In genomic region chr16:14669776-14670175, GRCh38 we compare ENCODE assay signal across 16 cellular contexts. TPM values are rescaled to one million over a fixed set of nuclear protein-coding genes. Genes with fewer than 3 reads are reported as not detected.
DNase-seq lines count a peak whose midpoint lies in the region; ATAC-seq and TF ChIP-seq lines count a peak whose summit lies in the region.
"Had no signal": no experiment of that assay in that cellular context is flagged by ENCODE, and none has a peak within 500 bp of the region (broad histone marks: within the 10 kb centered on the region; RNA-seq: fewer than 3 reads in every experiment).

No MANE protein-coding gene starts in this region.

- H3K27me3 ChIP-seq in Peyer's patch = no peaks in the 10 kb centered on the region
- no peaks in the 10 kb centered on the region for H3K27me3 ChIP-seq in upper lobe of left lung

- H3K9me3 ChIP-seq in Peyer's patch (no peaks in the 10 kb centered on the region), upper lobe of left lung (no peaks in the 10 kb centered on the region)

- peaks cover 4% of the 10 kb centered on the region for H3K4me1 Mint-ChIP-seq in activated CD4-positive, alpha-beta memory T cell treated with anti-CD3 and anti-CD28 coated beads for 36 hours (ENCODE audit: low read depth)
- H3K4me1 Mint-ChIP-seq in activated CD4-positive, alpha-beta memory T cell treated with anti-CD3 and anti-CD28 coated beads, Interleukin-2, amount 10 ng/mL, durations not matched to agents 7 days and 5 days = peaks cover 13% of the 10 kb centered on the region

- intact Hi-C loops in activated CD4-positive, alpha-beta memory T cell treated with anti-CD3 and anti-CD28 coated beads for 36 hours (cut with micrococcal nuclease) = no loop called here

- peak; percentile 9 for DNase-seq in activated CD4-positive, alpha-beta memory T cell treated with anti-CD3 and anti-CD28 coated beads for 36 hours
- no peak for DNase-seq in activated CD4-positive, alpha-beta memory T cell treated with anti-CD3 and anti-CD28 coated beads, Interleukin-2, amount 10 ng/mL, durations not matched to agents 7 days and 5 days
- DNase-seq in Peyer's patch = peak in 2 of 3 donors; percentile 84 to 86
- DNase-seq in left lobe of liver (ENCODE audit: low spot score) = peak; percentile 46
- DNase-seq in upper lobe of left lung = peak; percentile 23 to 57
- DNase-seq in GM13976 (ENCODE audit: low spot score) = no peak
- DNase-seq in GM20000 (ENCODE audit: low spot score) = no peak
- DNase-seq: activated naive CD8-positive, alpha-beta T cell treated with anti-CD3 and anti-CD28 coated beads, Interleukin-2, amount 10 ng/mL, durations not matched to agents 7 days and 5 days; NCI-H774 had no signal

- H3K27ac ChIP-seq in Peyer's patch = peak overlapping the region in 3 of 4 donors; percentile 19 to 69 (median 48)
- peak overlapping the region in 2 of 4 donors; percentile 10 to 60 for H3K27ac ChIP-seq in upper lobe of left lung
- H3K27ac ChIP-seq: coronary artery, SK-N-MC had no signal

- in situ Hi-C loops in GM13976 (cut with MboI; ENCODE audit: low sequenced_read_pairs, unreplicated experiment) = no loop called here

- TF ChIP-seq POLR2A in Peyer's patch (IDR thresholded peaks at IDR 0.05) = peak in 1 of 2 donors; percentile 44
- TF ChIP-seq POLR2A in upper lobe of left lung (IDR thresholded peaks at IDR 0.05) = no peak

- H3K27me3 Mint-ChIP-seq in activated CD4-positive, alpha-beta memory T cell treated with anti-CD3 and anti-CD28 coated beads for 36 hours = no peaks in the 10 kb centered on the region
- H3K27me3 Mint-ChIP-seq in activated CD4-positive, alpha-beta memory T cell treated with anti-CD3 and anti-CD28 coated beads, Interleukin-2, amount 10 ng/mL, durations not matched to agents 7 days and 5 days = no peaks in the 10 kb centered on the region
- H3K27me3 Mint-ChIP-seq: activated naive CD8-positive, alpha-beta T cell treated with anti-CD3 and anti-CD28 coated beads, Interleukin-2, amount 10 ng/mL, durations not matched to agents 7 days and 5 days; memory B cell had no signal

- H3K4me3 Mint-ChIP-seq in activated CD4-positive, alpha-beta memory T cell treated with anti-CD3 and anti-CD28 coated beads for 36 hours = no peak overlapping the region
- no peak overlapping the region for H3K4me3 Mint-ChIP-seq in activated CD4-positive, alpha-beta memory T cell treated with anti-CD3 and anti-CD28 coated beads, Interleukin-2, amount 10 ng/mL, durations not matched to agents 7 days and 5 days
- H3K4me3 Mint-ChIP-seq: activated naive CD8-positive, alpha-beta T cell treated with anti-CD3 and anti-CD28 coated beads, Interleukin-2, amount 10 ng/mL, durations not matched to agents 7 days and 5 days; memory B cell had no signal

- no peak overlapping the region for H3K27ac Mint-ChIP-seq in activated CD4-positive, alpha-beta memory T cell treated with anti-CD3 and anti-CD28 coated beads for 36 hours
- H3K27ac Mint-ChIP-seq in activated CD4-positive, alpha-beta memory T cell treated with anti-CD3 and anti-CD28 coated beads, Interleukin-2, amount 10 ng/mL, durations not matched to agents 7 days and 5 days = no peak overlapping the region
- H3K27ac Mint-ChIP-seq: activated naive CD8-positive, alpha-beta T cell treated with anti-CD3 and anti-CD28 coated beads, Interleukin-2, amount 10 ng/mL, durations not matched to agents 7 days and 5 days; memory B cell had no signal

- 83 to 100% methylated on average over 1 to 4 of the region's 4 CpGs for WGBS in upper lobe of left lung, 2 donors

- H3K4me3 ChIP-seq in Peyer's patch = no peak overlapping the region
- H3K4me3 ChIP-seq in upper lobe of left lung = no peak overlapping the region
- H3K4me3 ChIP-seq: coronary artery, GM12878, SK-N-MC had no signal

- H3K9me3 Mint-ChIP-seq in activated CD4-positive, alpha-beta memory T cell treated with anti-CD3 and anti-CD28 coated beads for 36 hours = no peaks in the 10 kb centered on the region
- peaks cover 2% of the 10 kb centered on the region for H3K9me3 Mint-ChIP-seq in activated CD4-positive, alpha-beta memory T cell treated with anti-CD3 and anti-CD28 coated beads, Interleukin-2, amount 10 ng/mL, durations not matched to agents 7 days and 5 days
- H3K9me3 Mint-ChIP-seq: activated naive CD8-positive, alpha-beta T cell treated with anti-CD3 and anti-CD28 coated beads, Interleukin-2, amount 10 ng/mL, durations not matched to agents 7 days and 5 days; memory B cell had no signal

- CTCF ChIA-PET in activated CD4-positive, alpha-beta memory T cell treated with anti-CD3 and anti-CD28 coated beads for 36 hours (lab: Charles Lee) = no interaction called here
- CTCF ChIA-PET in activated CD4-positive, alpha-beta memory T cell treated with anti-CD3 and anti-CD28 coated beads, Interleukin-2, amount 10 ng/mL, durations not matched to agents 7 days and 5 days (lab: Charles Lee) = no interaction called here

- H3K4me1 ChIP-seq in Peyer's patch (peaks cover 0 to 21% (median 1%) of the 10 kb centered on the region in 4 donors), upper lobe of left lung (peaks cover 0 to 13% (median 5%) of the 10 kb centered on the region in 4 donors)

- TF ChIP-seq CTCF in Peyer's patch (IDR thresholded peaks at IDR 0.05) (peak in 3 of 6 experiments; percentile 54 to 66 (median 57)), upper lobe of left lung (IDR thresholded peaks at IDR 0.05) (peak in 1 of 6 experiments; percentile 16), GM13976 (IDR thresholded peaks at IDR 0.05; ENCODE audit: borderline replicate concordance, control extremely low read depth, extremely low read depth, insufficient read depth, missing control alignments) (no peak), GM20000 (IDR thresholded peaks at IDR 0.05; ENCODE audit: extremely low read depth, missing control alignments) (no peak)

- H3K36me3 Mint-ChIP-seq in activated CD4-positive, alpha-beta memory T cell treated with anti-CD3 and anti-CD28 coated beads for 36 hours = peaks cover 34% of the 10 kb centered on the region
- H3K36me3 Mint-ChIP-seq in activated CD4-positive, alpha-beta memory T cell treated with anti-CD3 and anti-CD28 coated beads, Interleukin-2, amount 10 ng/mL, durations not matched to agents 7 days and 5 days (ENCODE audit: low read depth) = peaks cover 49% of the 10 kb centered on the region

- ATAC-seq in left lobe of liver = peak; percentile 30
- ATAC-seq in upper lobe of left lung (ENCODE audit: low FRiP score in 2 of 2) = no peak
- no peak for ATAC-seq in GM19351 (IDR thresholded peaks at IDR 0.05; ENCODE audit: unreplicated experiment)
- ATAC-seq: GM12878 had no signal

- POLR2A ChIA-PET in activated CD4-positive, alpha-beta memory T cell treated with anti-CD3 and anti-CD28 coated beads for 36 hours (lab: Charles Lee) = no interaction called here
- POLR2A ChIA-PET in activated CD4-positive, alpha-beta memory T cell treated with anti-CD3 and anti-CD28 coated beads, Interleukin-2, amount 10 ng/mL, durations not matched to agents 7 days and 5 days (lab: Charles Lee) = no interaction called here

- TF ChIP-seq EP300 in upper lobe of left lung (IDR thresholded peaks at IDR 0.05) = no peak

- H3K36me3 ChIP-seq in Peyer's patch = peaks cover 0 to 39% (median 0%) of the 10 kb centered on the region in 3 donors
- H3K36me3 ChIP-seq in upper lobe of left lung = peaks cover 13 to 49% (median 41%) of the 10 kb centered on the region in 4 donors

RNA-seq across cellular contexts. Expression of gene PLA2G10, which starts 24.3 kb away (rescaled TPM):
- total RNA-seq in activated CD4-positive, alpha-beta memory T cell treated with anti-CD3 and anti-CD28 coated beads for 36 hours = not detected
- not detected for total RNA-seq in activated CD4-positive, alpha-beta memory T cell treated with anti-CD3 and anti-CD28 coated beads, Interleukin-2, amount 10 ng/mL, durations not matched to agents 7 days and 5 days
- 10 to 100 TPM in 2 of 4 donors, 1 to 10 TPM in 2; 5.8 to 15.7 (median 10.7) TPM for total RNA-seq in Peyer's patch
- total RNA-seq in left lobe of liver = not detected
- 10 to 100 TPM in 4 of 6 donors, 1 to 10 TPM in 2; 4.2 to 22.5 (median 10.9) TPM for total RNA-seq in upper lobe of left lung
- total RNA-seq: activated naive CD8-positive, alpha-beta T cell treated with anti-CD3 and anti-CD28 coated beads, Interleukin-2, amount 10 ng/mL, durations not matched to agents 7 days and 5 days; fibroblast of lung; GM12878; osteocyte had no signal

RNA-seq across cellular contexts. Expression of gene NPIPA3, which starts 33.4 kb away (rescaled TPM):
- 1 to 10 TPM; 2.1 to 2.2 TPM for total RNA-seq in activated CD4-positive, alpha-beta memory T cell treated with anti-CD3 and anti-CD28 coated beads for 36 hours
- total RNA-seq in activated CD4-positive, alpha-beta memory T cell treated with anti-CD3 and anti-CD28 coated beads, Interleukin-2, amount 10 ng/mL, durations not matched to agents 7 days and 5 days = 1 to 10 TPM in 1 of 2 experiments, not detected in 1; 7.6 TPM
- total RNA-seq in Peyer's patch (1 to 10 TPM in 1 of 4 donors, not detected in 3; 1.1 TPM), left lobe of liver (0.88 TPM), upper lobe of left lung (1 to 10 TPM in 4 of 6 donors, not detected in 2; 1.1 to 8.4 (median 3.4) TPM)
- total RNA-seq: osteocyte had no signal

RNA-seq across cellular contexts. Expression of gene BFAR, which starts 37.0 kb away (rescaled TPM):
- total RNA-seq in activated CD4-positive, alpha-beta memory T cell treated with anti-CD3 and anti-CD28 coated beads for 36 hours = 10 to 100 TPM; 46.5 to 51.4 TPM
- 10 to 100 TPM; 62.3 to 68.8 TPM for total RNA-seq in activated CD4-positive, alpha-beta memory T cell treated with anti-CD3 and anti-CD28 coated beads, Interleukin-2, amount 10 ng/mL, durations not matched to agents 7 days and 5 days
- total RNA-seq in Peyer's patch (10 to 100 TPM; 58.6 to 77.2 (median 65.6) TPM), left lobe of liver (17.5 TPM), upper lobe of left lung (100 to 1,000 TPM in 3 of 6 donors, 10 to 100 TPM in 3; 66.3 to 157 (median 104) TPM)

RNA-seq across cellular contexts. Expression of gene PARN, which starts 39.7 kb away (rescaled TPM):
- total RNA-seq in activated CD4-positive, alpha-beta memory T cell treated with anti-CD3 and anti-CD28 coated beads for 36 hours = 10 to 100 TPM; 43.4 to 44.2 TPM
- 10 to 100 TPM; 41.4 to 43.0 TPM for total RNA-seq in activated CD4-positive, alpha-beta memory T cell treated with anti-CD3 and anti-CD28 coated beads, Interleukin-2, amount 10 ng/mL, durations not matched to agents 7 days and 5 days
- total RNA-seq in Peyer's patch = 10 to 100 TPM; 36.6 to 66.8 (median 53.5) TPM
- 14.5 TPM for total RNA-seq in left lobe of liver
- 100 to 1,000 TPM in 1 of 6 donors, 10 to 100 TPM in 5; 25.6 to 133 (median 37.3) TPM for total RNA-seq in upper lobe of left lung

Comparison
In these comparisons a context has a peak if more than half of its experiments do, and no peak if none do; other contexts are left out.
1. DNase-seq: peak in activated CD4-positive, alpha-beta memory T cell treated with anti-CD3 and anti-CD28 coated beads for 36 hours (single experiment), Peyer's patch (2 of 3), left lobe of liver (single experiment) and upper lobe of left lung (2 of 2); none in activated CD4-positive, alpha-beta memory T cell treated with anti-CD3 and anti-CD28 coated beads, Interleukin-2, amount 10 ng/mL, durations not matched to agents 7 days and 5 days (single experiment), GM13976 (single experiment) and GM20000 (single experiment).